32 cellular contexts compared by ENCODE assay signal in the genomic region with DNA sequence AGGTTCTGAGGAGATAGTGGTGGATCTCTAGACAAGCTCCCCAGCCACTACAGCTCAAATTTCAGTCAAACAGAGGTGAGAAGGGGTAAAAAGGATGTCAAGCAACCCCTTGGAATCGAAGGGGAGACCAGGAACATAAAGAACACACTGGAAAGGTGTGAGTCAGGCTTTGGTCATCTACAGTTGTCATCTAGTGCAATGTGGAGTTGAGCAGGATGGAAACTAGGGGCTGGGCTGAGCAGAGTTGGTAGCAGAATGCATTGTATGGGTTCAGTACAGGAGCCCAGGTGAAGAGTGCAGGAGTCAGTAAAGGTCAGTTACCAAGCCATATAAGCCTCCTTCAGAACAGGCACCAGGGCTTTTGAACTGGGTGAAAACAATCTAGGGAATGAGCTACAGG. TPM values are rescaled to one million over a fixed set of nuclear protein-coding genes. Genes with fewer than 3 reads are reported as not detected.
DNase-seq lines count a peak whose midpoint lies in the region; ATAC-seq, FAIRE-seq and TF ChIP-seq lines count a peak whose summit lies in the region.
"Had no signal": no experiment of that assay in that cellular context is flagged by ENCODE, and none has a peak within 500 bp of the region (broad histone marks: within the 10 kb centered on the region; RNA-seq: fewer than 3 reads in every experiment).

No MANE protein-coding gene starts in this region.

- no peaks in the 10 kb centered on the region for H3K27me3 ChIP-seq in BLaER1
- no peaks in the 10 kb centered on the region for H3K27me3 ChIP-seq in keratinocyte (ENCODE audit: control insufficient read depth, extremely low read depth, insufficient read depth, low read length)
- H3K27me3 ChIP-seq: dorsolateral prefrontal cortex, SJSA1, suprapubic skin had no signal

- H3K9me3 Mint-ChIP-seq in activated T-helper 17 cell treated with anti-CD3 and anti-CD28 coated beads, Interleukin-2, amount 50 U/mL, for 72 hours = peaks cover 4% of the 10 kb centered on the region
- H3K9me3 Mint-ChIP-seq: activated naive CD4-positive, alpha-beta T cell treated with anti-CD3 and anti-CD28 coated beads, Interleukin-2, amount 10 ng/mL, durations not matched to agents 7 days and 5 days; activated T-cell treated with anti-CD3 and anti-CD28 coated beads, Interleukin-2, amount 50 U/mL, for 4 hours; central memory CD8-positive, alpha-beta T cell; memory B cell; T-cell had no signal

- H3K27ac Mint-ChIP-seq in activated T-helper 17 cell treated with anti-CD3 and anti-CD28 coated beads, Interleukin-2, amount 50 U/mL, for 72 hours = no peak overlapping the region
- H3K27ac Mint-ChIP-seq: activated naive CD4-positive, alpha-beta T cell treated with anti-CD3 and anti-CD28 coated beads, Interleukin-2, amount 10 ng/mL, durations not matched to agents 7 days and 5 days; H9; memory B cell; T-cell had no signal

- TF ChIP-seq CTCF in keratinocyte (optimal IDR thresholded peaks at IDR 0.05 in 1 of 3, IDR thresholded peaks at IDR 0.05 in 1 of 3, conservative IDR thresholded peaks at IDR 0.05 in 1 of 3; ENCODE audit: extremely low read depth in 1 of 3, insufficient read depth in 2 of 3, low read length in 3 of 3) = no peak

- FAIRE-seq in keratinocyte (lab: Jason Lieb, UNC) = peak; percentile 98
- FAIRE-seq: GM19239, small intestine had no signal

- peak; percentile 57 for ATAC-seq in activated T-helper 17 cell treated with anti-CD3 and anti-CD28 coated beads, Interleukin-2, amount 50 U/mL, for 72 hours (replicated peaks)
- ATAC-seq: activated T-cell treated with anti-CD3 and anti-CD28 coated beads, Interleukin-2, amount 50 U/mL, for 4 hours; left colon; T-cell had no signal

- H3K9me1 ChIP-seq in keratinocyte (ENCODE audit: control insufficient read depth, extremely low read depth, insufficient read depth, low read length) = peaks cover 3% of the 10 kb centered on the region

- H3K9me3 ChIP-seq in BLaER1 = peaks cover 40% of the 10 kb centered on the region
- no peaks in the 10 kb centered on the region for H3K9me3 ChIP-seq in keratinocyte (ENCODE audit: control insufficient read depth, low read depth, low read length)
- H3K9me3 ChIP-seq: SJSA1, suprapubic skin had no signal

- dilution Hi-C loops in keratinocyte (cut with MboI; ENCODE audit: extremely low pct_ligation_motif_present, low sequenced_read_pairs) = no loop called here

- no peaks in the 10 kb centered on the region for H3K79me2 ChIP-seq in keratinocyte (ENCODE audit: control insufficient read depth, insufficient read depth, low read length)

- H3K4me2 ChIP-seq in BLaER1 = peak overlapping the region; percentile 79
- peak overlapping the region; percentile 27 for H3K4me2 ChIP-seq in keratinocyte (ENCODE audit: control insufficient read depth, extremely low read depth, insufficient read depth, low read depth, low read length)

- H3K4me3 ChIP-seq in BLaER1 (no peak overlapping the region), keratinocyte (ENCODE audit: control insufficient read depth in 2 of 3, extremely low read depth in 1 of 3, insufficient read depth in 2 of 3, low read depth in 1 of 3, low read length in 3 of 3) (no peak overlapping the region)
- H3K4me3 ChIP-seq: dorsolateral prefrontal cortex, SJSA1, suprapubic skin had no signal

- H3K27me3 Mint-ChIP-seq in activated T-helper 17 cell treated with anti-CD3 and anti-CD28 coated beads, Interleukin-2, amount 50 U/mL, for 72 hours = no peaks in the 10 kb centered on the region
- H3K27me3 Mint-ChIP-seq: activated naive CD4-positive, alpha-beta T cell treated with anti-CD3 and anti-CD28 coated beads, Interleukin-2, amount 10 ng/mL, durations not matched to agents 7 days and 5 days; central memory CD8-positive, alpha-beta T cell; T-cell had no signal

- H3K4me3 Mint-ChIP-seq in activated T-helper 17 cell treated with anti-CD3 and anti-CD28 coated beads, Interleukin-2, amount 50 U/mL, for 72 hours = no peak overlapping the region
- H3K4me3 Mint-ChIP-seq: activated naive CD4-positive, alpha-beta T cell treated with anti-CD3 and anti-CD28 coated beads, Interleukin-2, amount 10 ng/mL, durations not matched to agents 7 days and 5 days; activated T-cell treated with anti-CD3 and anti-CD28 coated beads, Interleukin-2, amount 50 U/mL, for 4 hours; central memory CD8-positive, alpha-beta T cell; H9; memory B cell; T-cell had no signal

- H3K9ac ChIP-seq in BLaER1 (no peak overlapping the region), keratinocyte (ENCODE audit: control insufficient read depth, extremely low read depth, insufficient read depth, low read length) (no peak overlapping the region)

- no peaks in the 10 kb centered on the region for H3K36me3 Mint-ChIP-seq in activated T-helper 17 cell treated with anti-CD3 and anti-CD28 coated beads, Interleukin-2, amount 50 U/mL, for 72 hours (ENCODE audit: low read depth)
- H3K36me3 Mint-ChIP-seq: activated naive CD4-positive, alpha-beta T cell treated with anti-CD3 and anti-CD28 coated beads, Interleukin-2, amount 10 ng/mL, durations not matched to agents 7 days and 5 days; memory B cell; T-cell had no signal

- DNase-seq in LHCN-M2 (ENCODE audit: low read depth) (peak; percentile 54), keratinocyte (ENCODE audit: low read depth, low spot score) (no peak), epidermal melanocyte (ENCODE audit: insufficient read length, low spot score) (no peak), NCI-H146 (lab: John Stamatoyannopoulos, UW) (no peak), NCI-H2029 treated with DMSO at 0.1 percent for 48 hours (lab: John Stamatoyannopoulos, UW) (no peak)
- no peak for DNase-seq in activated CD4-positive, alpha-beta T cell treated with anti-CD3 and anti-CD28 coated beads for 48 hours
- DNase-seq: ACHN; activated CD4-positive, CD25-positive, alpha-beta regulatory T cell treated with anti-CD3 and anti-CD28 coated beads, Interleukin-2, amount 50 U/mL, for 72 hours; activated naive CD4-positive, alpha-beta T cell treated with anti-CD3 and anti-CD28 coated beads, Interleukin-2, amount 10 ng/mL, durations not matched to agents 7 days and 5 days; activated T-cell treated with anti-CD3 and anti-CD28 coated beads, Interleukin-2, amount 50 U/mL, for 4 hours; anterior cingulate cortex; C1 segment of cervical spinal cord; dorsolateral prefrontal cortex; H9; head of caudate nucleus; Karpas-422; left colon; NCI-H1092; NCI-H1930; NCI-H345; NCI-H774; OCI-M1; small intestine; stimulated activated CD4-positive, alpha-beta T cell treated with anti-CD3 and anti-CD28 coated beads, Interleukin-2, amount 100 ng/mL, for 24 hours; T-cell had no signal

- H2AFZ ChIP-seq in keratinocyte (ENCODE audit: control insufficient read depth, low read length) = no peak overlapping the region

- H4K20me1 ChIP-seq in BLaER1 (no peaks in the 10 kb centered on the region), keratinocyte (ENCODE audit: control insufficient read depth, extremely low read depth, insufficient read depth, low read length) (no peaks in the 10 kb centered on the region)

- H3K27ac ChIP-seq in BLaER1 (peak overlapping the region; percentile 63), keratinocyte (ENCODE audit: control insufficient read depth, insufficient read depth, low read length) (peak overlapping the region; percentile 22)
- H3K27ac ChIP-seq: dorsolateral prefrontal cortex, suprapubic skin had no signal

- no peaks in the 10 kb centered on the region for H3K4me1 Mint-ChIP-seq in activated T-helper 17 cell treated with anti-CD3 and anti-CD28 coated beads, Interleukin-2, amount 50 U/mL, for 72 hours
- H3K4me1 Mint-ChIP-seq: activated naive CD4-positive, alpha-beta T cell treated with anti-CD3 and anti-CD28 coated beads, Interleukin-2, amount 10 ng/mL, durations not matched to agents 7 days and 5 days; central memory CD8-positive, alpha-beta T cell; memory B cell; T-cell had no signal

- no peaks in the 10 kb centered on the region for H3K36me3 ChIP-seq in BLaER1
- no peaks in the 10 kb centered on the region for H3K36me3 ChIP-seq in keratinocyte (ENCODE audit: control insufficient read depth in 2 of 2, extremely low read depth in 1 of 2, insufficient read depth in 2 of 2, low read length in 2 of 2)
- H3K36me3 ChIP-seq: SJSA1, suprapubic skin had no signal

- peaks cover 35% of the 10 kb centered on the region for H3K4me1 ChIP-seq in BLaER1
- peaks cover 28% of the 10 kb centered on the region for H3K4me1 ChIP-seq in keratinocyte (ENCODE audit: control insufficient read depth, extremely low read depth, insufficient read depth, low read length)
- H3K4me1 ChIP-seq: suprapubic skin had no signal

RNA-seq across cellular contexts. Expression of gene VAV3, which starts 52.7 kb away (rescaled TPM):
- 0.64 and 1.4 TPM in 2 replicates for total RNA-seq in LHCN-M2 (2014; rRNA removed)
- 0.06 TPM for polyA plus RNA-seq in LHCN-M2 (2012)
- total RNA-seq in activated T-helper 17 cell treated with anti-CD3 and anti-CD28 coated beads, Interleukin-2, amount 50 U/mL, for 72 hours = 1 to 10 TPM; 1.7 to 4.9 TPM
- 12.6 to 19.6 TPM (median 17.6 TPM) in 3 replicates for polyA plus RNA-seq in keratinocyte
- polyA plus RNA-seq in keratinocyte (2011; ENCODE audit: low read depth) = 12.1 TPM
- polyA plus RNA-seq in keratinocyte (2011; cell fraction: cytosol; rRNA removed) = 8.6 and 17.0 TPM in 2 replicates
- 19.2 and 22.5 TPM in 2 replicates for polyA plus RNA-seq in keratinocyte (2011; cell fraction: nucleus; rRNA removed)
- 8.1 and 14.6 TPM in 2 replicates for polyA plus RNA-seq in keratinocyte (2012; ENCODE audit: low replicate concordance)
- 5.3 to 43.1 TPM (median 28.7 TPM) in 3 replicates for polyA minus RNA-seq in keratinocyte
- 9.6 TPM for polyA minus RNA-seq in keratinocyte (2011; cell fraction: cytosol; rRNA and poly(A)+ RNA removed)
- 16.9 and 26.4 TPM in 2 replicates for polyA minus RNA-seq in keratinocyte (2011; cell fraction: nucleus; rRNA and poly(A)+ RNA removed)
- total RNA-seq: SJSA1 had no signal
